Comparison of ENCODE assay signal across 10 cellular contexts in genomic region chr4:165502919-165503907, GRCh38.
DNase-seq lines count a peak whose midpoint lies in the region; TF ChIP-seq lines count a peak whose summit lies in the region.
"Had no signal": no experiment of that assay in that cellular context is flagged by ENCODE, and none has a peak within 500 bp of the region (broad histone marks: within the 10 kb centered on the region; RNA-seq: fewer than 3 reads in every experiment).

No MANE protein-coding gene starts in this region.

- intact Hi-C loops in A673 (cut with micrococcal nuclease; ENCODE audit: unreplicated experiment): no loop called here

- in situ Hi-C loops in KBM-7 (cut with MboI; ENCODE audit: low pct_unique_long_range_greater_than_20kb, low sequenced_read_pairs): no loop called here

- H3K36me3 ChIP-seq in tibial nerve: no peaks in the 10 kb centered on the region
- no peaks in the 10 kb centered on the region for H3K36me3 ChIP-seq in A673 (ENCODE audit: insufficient read depth, low read length, poor library complexity, severe bottlenecking)
- H3K36me3 ChIP-seq: uterus had no signal

- WGBS in tibial nerve, 2 donors: 79 to 81% methylated on average over 7 of the region's 7 CpGs

- no peaks in the 10 kb centered on the region for H3K36me3 Mint-ChIP-seq in activated naive CD4-positive, alpha-beta T cell treated with anti-CD3 and anti-CD28 coated beads, Interleukin-2, amount 50 U/mL, for 24 hours

- no peak for TF ChIP-seq CTCF in tibial nerve (IDR thresholded peaks at IDR 0.05)
- no peak for TF ChIP-seq CTCF in A673 (conservative IDR thresholded peaks at IDR 0.05; ENCODE audit: low read depth, low read length)

- H3K9me3 Mint-ChIP-seq in activated naive CD4-positive, alpha-beta T cell treated with anti-CD3 and anti-CD28 coated beads, Interleukin-2, amount 50 U/mL, for 24 hours: no peaks in the 10 kb centered on the region

- peaks cover 4% of the 10 kb centered on the region for H3K4me1 Mint-ChIP-seq in activated naive CD4-positive, alpha-beta T cell treated with anti-CD3 and anti-CD28 coated beads, Interleukin-2, amount 50 U/mL, for 24 hours

- no peak for TF ChIP-seq POLR2A in tibial nerve (IDR thresholded peaks at IDR 0.05)

- CTCF ChIA-PET in A673 (lab: Charles Lee): no interaction called here

- H3K27me3 Mint-ChIP-seq in activated naive CD4-positive, alpha-beta T cell treated with anti-CD3 and anti-CD28 coated beads, Interleukin-2, amount 50 U/mL, for 24 hours: peaks cover 2% of the 10 kb centered on the region

- TF ChIP-seq EP300 in tibial nerve (IDR thresholded peaks at IDR 0.05): peak; percentile 31 to 57

- H3K4me3 ChIP-seq in tibial nerve (no peak overlapping the region), A673 (ENCODE audit: low read depth, low read length, poor library complexity, severe bottlenecking) (no peak overlapping the region)
- H3K4me3 ChIP-seq: uterus had no signal

- BruUV-seq in A673 (replicated peaks; lab: Mats Ljungman, UMichigan): no TSS peak

- H3K27ac ChIP-seq in tibial nerve (peak overlapping the region in 2 of 4 donors; percentile 67 to 75), A673 (ENCODE audit: low read depth, low read length, poor library complexity, severe bottlenecking) (no peak overlapping the region)
- H3K27ac ChIP-seq: uterus had no signal

- H3K27me3 ChIP-seq in tibial nerve (no peaks in the 10 kb centered on the region), A673 (replicated peaks; ENCODE audit: insufficient read depth, low read depth, low read length, poor library complexity) (no peaks in the 10 kb centered on the region)
- H3K27me3 ChIP-seq: uterus had no signal

- no peaks in the 10 kb centered on the region for H3K4me1 ChIP-seq in tibial nerve
- H3K4me1 ChIP-seq in A673 (ENCODE audit: insufficient read depth, low read length, poor library complexity, severe bottlenecking): peaks cover 11% of the 10 kb centered on the region
- H3K4me1 ChIP-seq: uterus had no signal

- H3K27ac Mint-ChIP-seq in activated naive CD4-positive, alpha-beta T cell treated with anti-CD3 and anti-CD28 coated beads, Interleukin-2, amount 50 U/mL, for 24 hours: peak overlapping the region; percentile 71

- no peak overlapping the region for H3K4me3 Mint-ChIP-seq in activated naive CD4-positive, alpha-beta T cell treated with anti-CD3 and anti-CD28 coated beads, Interleukin-2, amount 50 U/mL, for 24 hours

- DNase-seq in activated naive CD4-positive, alpha-beta T cell (lab: John Stamatoyannopoulos, UW): no peak
- peak; percentile 86 for DNase-seq in M059J (ENCODE audit: low read depth)
- DNase-seq in fibroblast of peridontal ligament (ENCODE audit: extremely low read depth): peak; percentile 83
- DNase-seq in tibial nerve (ENCODE audit: low spot score in 2 of 2): peak in 1 of 2 donors; percentile 25
- DNase-seq in midbrain (lab: John Stamatoyannopoulos, UW): no peak
- no peak for DNase-seq in A673 (ENCODE audit: low spot score)
- DNase-seq in KBM-7: no peak
- DNase-seq: NCI-H1436 treated with DMSO at 0.1 percent for 48 hours, uterus had no signal

- POLR2A ChIA-PET in A673 (lab: Charles Lee; ENCODE audit: low non-redundant PET): no interaction called here

- H3K9me3 ChIP-seq in tibial nerve: no peaks in the 10 kb centered on the region
- H3K9me3 ChIP-seq in A673 (ENCODE audit: low read depth, low read length, poor library complexity, severe bottlenecking): no peaks in the 10 kb centered on the region
- H3K9me3 ChIP-seq: uterus had no signal

Comparison
In these comparisons a context has a peak if more than half of its experiments do, and no peak if none do; other contexts are left out.
1. DNase-seq: peak in M059J (single experiment) and fibroblast of peridontal ligament (single experiment); none in activated naive CD4-positive, alpha-beta T cell (0 of 4), midbrain (single experiment), A673 (single experiment) and KBM-7 (single experiment).